Comparison of ENCODE assay signal across 8 cellular contexts in genomic region chr2:226791487-226792081, GRCh38. TPM values are rescaled to one million over a fixed set of nuclear protein-coding genes. Genes with fewer than 3 reads are reported as not detected.
DNase-seq lines count a peak whose midpoint lies in the region; ATAC-seq lines count a peak whose summit lies in the region.

No MANE protein-coding gene starts in this region.

- H3K9me3 ChIP-seq in mononuclear cell (ENCODE audit: low read depth, low read length): no peaks in the 10 kb centered on the region

- peak overlapping the region; percentile 60 for H3K4me3 ChIP-seq in mononuclear cell (ENCODE audit: low read length)

- DNase-seq in D341Med (ENCODE audit: low spot score): peak; percentile 98
- peak; percentile 80 for DNase-seq in HT-29 (ENCODE audit: low spot score)
- DNase-seq in NOMO-1 treated with dmso at 0.1 percent for 144 hours (lab: John Stamatoyannopoulos, UW; ENCODE audit: unreplicated experiment): peak; percentile 73
- peak; percentile 87 for DNase-seq in activated T-cell treated with anti-CD3 and anti-CD28 coated beads for 1 hour (ENCODE audit: low read depth)
- DNase-seq in epidermal melanocyte (ENCODE audit: insufficient read length, low spot score): peak; percentile 93
- peak; percentile 91 for DNase-seq in stimulated activated CD8-positive, alpha-beta memory T cell treated with anti-CD3 and anti-CD28 coated beads, Interleukin-4, amount 100 ng/mL, for 24 hours (ENCODE audit: low read depth)

- peak; percentile 96 for ATAC-seq in GM21367 (IDR thresholded peaks at IDR 0.05; ENCODE audit: unreplicated experiment)

- H3K4me1 ChIP-seq in mononuclear cell (ENCODE audit: insufficient read depth, low read length): peaks cover 19% of the 10 kb centered on the region

- no peaks in the 10 kb centered on the region for H3K27me3 ChIP-seq in mononuclear cell (ENCODE audit: insufficient read depth, low read length)

RNA-seq across cellular contexts. Expression of gene IRS1, which starts 8.0 kb away (rescaled TPM):
- 44.5 and 54.0 TPM in 2 replicates for total RNA-seq in HT-29 (2014; rRNA removed; shearing (Covaris generic))
- 2.3 TPM for total RNA-seq in mononuclear cell

RNA-seq across cellular contexts. Expression of gene RHBDD1, which starts 44.3 kb away (rescaled TPM):
- total RNA-seq in HT-29 (2014; rRNA removed; shearing (Covaris generic)): 1.7 and 8.7 TPM in 2 replicates
- 92.2 TPM for total RNA-seq in mononuclear cell

Comparison
In these comparisons a context has a peak if more than half of its experiments do, and no peak if none do; other contexts are left out.
1. Peak in every context shown above with its lines: DNase-seq, ATAC-seq and H3K4me3 ChIP-seq.
2. RNA of gene IRS1, which starts 8.0 kb away (total RNA-seq): 44.5 to 54.0 TPM in HT-29; 2.3 TPM in mononuclear cell (single experiment); every median in the first group is over 10 times any median in the second.